Comparison of ENCODE assay signal across 8 cellular contexts in the genomic region with DNA sequence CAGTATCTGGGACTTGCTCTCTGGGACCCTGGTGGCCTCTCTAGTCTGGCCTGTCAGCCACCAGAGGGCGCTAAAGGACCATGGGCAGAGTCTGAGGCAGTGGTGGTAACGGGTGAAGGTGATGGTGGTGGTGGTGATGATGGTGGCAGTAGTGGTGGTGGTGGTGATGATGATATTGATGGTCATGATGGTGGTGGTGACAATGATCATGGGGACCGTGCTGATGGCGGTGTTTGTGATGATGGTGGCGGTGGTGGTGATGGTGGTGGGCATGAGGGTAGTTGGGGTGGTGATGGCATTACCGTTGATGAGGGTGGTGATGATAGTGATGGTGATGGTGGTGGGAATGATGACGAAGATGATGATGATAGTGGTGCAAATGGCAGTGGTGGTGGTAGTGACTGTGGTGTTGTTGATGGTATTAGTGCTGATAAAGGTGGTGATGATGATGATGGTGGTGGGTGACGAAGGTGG. TPM values are rescaled to one million over a fixed set of nuclear protein-coding genes. Genes with fewer than 3 reads are reported as not detected.
DNase-seq lines count a peak whose midpoint lies in the region; ATAC-seq, FAIRE-seq and TF ChIP-seq lines count a peak whose summit lies in the region.

No MANE protein-coding gene starts in this region.

- TF ChIP-seq POLR2A in A549 (IDR thresholded peaks at IDR 0.05; ENCODE audit: low read length) (no peak), suprapubic skin (IDR thresholded peaks at IDR 0.05) (no peak)

- no peak overlapping the region for H2BK12ac ChIP-seq in neuronal stem cell (ENCODE audit: low read length)

- TF ChIP-seq EP300 in A549 (IDR thresholded peaks at IDR 0.05) (no peak), suprapubic skin (IDR thresholded peaks at IDR 0.05) (no peak)

- H3K9ac ChIP-seq in neuronal stem cell (ENCODE audit: low read depth, low read length, poor library complexity): no peak overlapping the region

- H3K4me2 ChIP-seq in A549: no peak overlapping the region
- no peak overlapping the region for H3K4me2 ChIP-seq in neuronal stem cell (ENCODE audit: insufficient read depth, low read length, poor library complexity, severe bottlenecking)

- no peak overlapping the region for H2BK120ac ChIP-seq in neuronal stem cell (ENCODE audit: low read depth, low read length)

- H3K27me3 ChIP-seq in neuronal stem cell (ENCODE audit: control insufficient read depth in 3 of 3, insufficient read depth in 3 of 3, low read depth in 1 of 3, low read length in 3 of 3): peaks cover 0 to 4% (median 0%) of the 10 kb centered on the region in 3 experiments
- H3K27me3 ChIP-seq in suprapubic skin: peaks cover 9% of the 10 kb centered on the region

- H2AK5ac ChIP-seq in neuronal stem cell (ENCODE audit: low read depth, low read length): peak overlapping the region; percentile 68

- H2BK5ac ChIP-seq in neuronal stem cell (ENCODE audit: low read length): no peak overlapping the region

- no peak overlapping the region for H3K23ac ChIP-seq in neuronal stem cell (ENCODE audit: low read depth, low read length, poor library complexity)

- peak overlapping the region; percentile 36 for H3K18ac ChIP-seq in neuronal stem cell (ENCODE audit: low read length)

- no peak overlapping the region for H2BK15ac ChIP-seq in neuronal stem cell (ENCODE audit: low read length)

- H3K4me3 ChIP-seq in A549 (no peak overlapping the region), fibroblast of mammary gland (ENCODE audit: control insufficient read depth, low read depth, low read length) (no peak overlapping the region), neuronal stem cell (ENCODE audit: low read length in 2 of 2) (peak overlapping the region in 1 of 2 donors; percentile 59), suprapubic skin (no peak overlapping the region)

- no peak overlapping the region for H3K27ac ChIP-seq in A549
- H3K27ac ChIP-seq in neuronal stem cell (replicated peaks; ENCODE audit: low read length): no peak overlapping the region
- H3K27ac ChIP-seq in suprapubic skin: no peak overlapping the region

- peak overlapping the region; percentile 17 for H3K14ac ChIP-seq in neuronal stem cell (ENCODE audit: low read length)

- POLR2A ChIA-PET in A549 (lab: Yijun Ruan, JAX): no interaction called here

- no peaks in the 10 kb centered on the region for H3K9me3 ChIP-seq in A549
- peaks cover 0 to 7% of the 10 kb centered on the region in 2 donors for H3K9me3 ChIP-seq in neuronal stem cell (replicated peaks in 1 of 2; ENCODE audit: control insufficient read depth in 2 of 2, insufficient read depth in 1 of 2, low read depth in 1 of 2, low read length in 2 of 2)
- H3K9me3 ChIP-seq in suprapubic skin: no peaks in the 10 kb centered on the region

- H3K4me1 ChIP-seq in A549 (no peaks in the 10 kb centered on the region), neuronal stem cell (ENCODE audit: control insufficient read depth in 2 of 2, insufficient read depth in 1 of 2, low read depth in 1 of 2, low read length in 2 of 2) (no peaks in the 10 kb centered on the region), suprapubic skin (peaks cover 6% of the 10 kb centered on the region)

- CTCF ChIA-PET in A549 (lab: Yijun Ruan, JAX): interaction anchor here (0.7 to 31.0 kb wide), 10 partner anchors 19 to 464 kb away, joined by 3 to 903 read pairs (median 3); partner anchors contain the start of genes C11orf21 and TSPAN32

- no peak overlapping the region for H4K8ac ChIP-seq in neuronal stem cell (ENCODE audit: low read depth, low read length)

- DNase-seq in A549 (ENCODE audit: low read depth in 1 of 2, low spot score in 1 of 2): peak; percentile 56 to 68
- peak; percentile 68 for DNase-seq in GM19240 (ENCODE audit: insufficient read length, low spot score)
- DNase-seq in NOMO-1 (lab: John Stamatoyannopoulos, UW; ENCODE audit: unreplicated experiment in 2 of 2): peak; percentile 44 to 67
- peak; percentile 87 for DNase-seq in activated T-cell treated with anti-CD3 and anti-CD28 coated beads, Interleukin-2, amount 50 U/mL, for 1 hour
- peak; percentile 41 for DNase-seq in fibroblast of mammary gland (ENCODE audit: low read depth)
- DNase-seq in neuronal stem cell (ENCODE audit: low spot score): peak; percentile 67
- DNase-seq in suprapubic skin (ENCODE audit: low spot score in 2 of 2): no peak

- ATAC-seq in A549: peak; percentile 49 to 92; a peak in 3 of 6 replicates
- no peak for ATAC-seq in GM18519 (IDR thresholded peaks at IDR 0.05; ENCODE audit: low FRiP score, unreplicated experiment)

- no peak overlapping the region for H2AFZ ChIP-seq in neuronal stem cell (ENCODE audit: low read length)

- WGBS in A549 (ENCODE audit: missing lambda C conversion rate): 47% methylated on average over 8 of the region's 8 CpGs
- 100% methylated on average over 1 to 3 of the region's 8 CpGs for WGBS in neuronal stem cell (ENCODE audit: extremely low coverage in 2 of 2, insufficient read length in 2 of 2, insufficient replicate concordance in 1 of 2), 2 donors
- 55% methylated on average over 8 of the region's 8 CpGs for WGBS in suprapubic skin

- H3K4ac ChIP-seq in neuronal stem cell (ENCODE audit: low read length): no peak overlapping the region

- TF ChIP-seq CTCF in A549 (IDR thresholded peaks at IDR 0.05) (peak; percentile 62), fibroblast of mammary gland (conservative IDR thresholded peaks at IDR 0.05; ENCODE audit: control insufficient read depth, insufficient read depth, low read depth, low read length) (peak; percentile 71), suprapubic skin (IDR thresholded peaks at IDR 0.05) (peak; percentile 83 to 86)

- H3K79me1 ChIP-seq in neuronal stem cell (ENCODE audit: low read depth, low read length): no peaks in the 10 kb centered on the region

- H3K36me3 ChIP-seq in neuronal stem cell (replicated peaks in 1 of 2; ENCODE audit: control insufficient read depth in 2 of 2, insufficient read depth in 2 of 2, low read length in 2 of 2) (no peaks in the 10 kb centered on the region), suprapubic skin (no peaks in the 10 kb centered on the region)

- TF ChIP-seq RAD21 in A549 (conservative IDR thresholded peaks at IDR 0.05 in 1 of 2, IDR thresholded peaks at IDR 0.05 in 1 of 2): peak; percentile 87 to 95

- FAIRE-seq in A549 (lab: Jason Lieb, UNC): no peak

- peak overlapping the region; percentile 6 for H4K91ac ChIP-seq in neuronal stem cell (ENCODE audit: low read depth, low read length, poor library complexity)

TF ChIP-seq in A549, 52 proteins besides CTCF, POLR2A, EP300 and RAD21:
- TF ChIP-seq PHF8 (IDR thresholded peaks at IDR 0.05; ENCODE audit: borderline replicate concordance, low read depth) (no peak), CEBPB (IDR thresholded peaks at IDR 0.05) (no peak), SMC3 (IDR thresholded peaks at IDR 0.05) (peak; percentile 88), MAX (IDR thresholded peaks at IDR 0.05) (no peak), EHMT2 (IDR thresholded peaks at IDR 0.05; ENCODE audit: low read depth) (no peak)

RNA-seq across cellular contexts. Expression of gene TRPM5, which starts 16.0 kb away (rescaled TPM):
- not detected in 2 replicates for polyA plus RNA-seq in A549 (2011; rRNA removed)
- not detected in 2 replicates for polyA plus RNA-seq in A549 (2012; cell fraction: cytosol; rRNA removed)
- 0.01 TPM in 1 of 2 replicates, not detected in the other for polyA plus RNA-seq in A549 (2012; cell fraction: nucleus; rRNA removed)
- not detected in 3 replicates for polyA plus RNA-seq in A549 (2017; fragmentation: RNase III; extraction: RNeasy Plus Mini Kit Qiagen cat#74134 plus additional on column Dnase treatment)
- polyA minus RNA-seq in A549 (2011; rRNA and poly(A)+ RNA removed): not detected in 2 replicates
- polyA plus RNA-seq in neuronal stem cell (2013, experiment 1 of 2): 0.01 TPM
- polyA plus RNA-seq in neuronal stem cell (2013, experiment 2 of 2): 0.01 TPM
- under 1 TPM in 1 of 4 donors, not detected in 3; 0.29 TPM for total RNA-seq in suprapubic skin

RNA-seq across cellular contexts. Expression of gene KCNQ1, which starts 16.4 kb away (rescaled TPM):
- polyA plus RNA-seq in A549 (2011; rRNA removed) (0.17 and 0.26 TPM in 2 replicates), A549 (2017; fragmentation: RNase III; extraction: RNeasy Plus Mini Kit Qiagen cat#74134 plus additional on column Dnase treatment) (0.12 to 0.14 TPM (median 0.13 TPM) in 3 replicates)
- polyA plus RNA-seq in A549 (2012; cell fraction: cytosol; rRNA removed): 0.05 and 0.14 TPM in 2 replicates
- polyA plus RNA-seq in A549 (2012; cell fraction: nucleus; rRNA removed): 0.09 and 0.49 TPM in 2 replicates
- 0.15 TPM in 1 of 2 replicates, not detected in the other for polyA minus RNA-seq in A549 (2011; rRNA and poly(A)+ RNA removed)
- polyA plus RNA-seq in neuronal stem cell (2013, experiment 1 of 2): 1.2 TPM
- 1.1 TPM for polyA plus RNA-seq in neuronal stem cell (2013, experiment 2 of 2)
- 1 to 10 TPM in 2 of 4 donors, under 1 TPM in 2; 0.89 to 2.2 (median 1.3) TPM for total RNA-seq in suprapubic skin

RNA-seq across cellular contexts. Expression of gene TSSC4, which starts 27.8 kb away (rescaled TPM):
- polyA plus RNA-seq in A549 (2011; rRNA removed) (21.8 and 22.2 TPM in 2 replicates), A549 (2017; fragmentation: RNase III; extraction: RNeasy Plus Mini Kit Qiagen cat#74134 plus additional on column Dnase treatment) (45.1 to 45.8 TPM (median 45.5 TPM) in 3 replicates)
- 52.7 and 64.5 TPM in 2 replicates for polyA plus RNA-seq in A549 (2012; cell fraction: cytosol; rRNA removed)
- polyA plus RNA-seq in A549 (2012; cell fraction: nucleus; rRNA removed): 72.1 and 98.1 TPM in 2 replicates
- polyA minus RNA-seq in A549 (2011; rRNA and poly(A)+ RNA removed): 19.4 and 28.2 TPM in 2 replicates
- polyA plus RNA-seq in neuronal stem cell (2013, experiment 1 of 2): 50.8 TPM
- polyA plus RNA-seq in neuronal stem cell (2013, experiment 2 of 2): 54.1 TPM
- 10 to 100 TPM; 25.7 to 60.9 (median 51.4) TPM for total RNA-seq in suprapubic skin

RNA-seq across cellular contexts. Expression of gene CD81, which starts 51.2 kb away (rescaled TPM):
- polyA plus RNA-seq in A549 (2011; rRNA removed) (125 and 160 TPM in 2 replicates), A549 (2017; fragmentation: RNase III; extraction: RNeasy Plus Mini Kit Qiagen cat#74134 plus additional on column Dnase treatment) (247 to 256 TPM (median 251 TPM) in 3 replicates)
- polyA plus RNA-seq in A549 (2012; cell fraction: cytosol; rRNA removed): 315 and 426 TPM in 2 replicates
- polyA plus RNA-seq in A549 (2012; cell fraction: nucleus; rRNA removed): 579 and 616 TPM in 2 replicates
- polyA minus RNA-seq in A549 (2011; rRNA and poly(A)+ RNA removed): 300 and 345 TPM in 2 replicates
- polyA plus RNA-seq in neuronal stem cell (2013, experiment 1 of 2): 200 TPM
- polyA plus RNA-seq in neuronal stem cell (2013, experiment 2 of 2): 195 TPM
- 100 to 1,000 TPM; 234 to 340 (median 277) TPM for total RNA-seq in suprapubic skin

Comparison
In these comparisons a context has a peak if more than half of its experiments do, and no peak if none do; other contexts are left out.
1. DNase-seq: peak in A549 (2 of 2), GM19240 (single experiment), NOMO-1 (2 of 2), activated T-cell treated with anti-CD3 and anti-CD28 coated beads, Interleukin-2, amount 50 U/mL, for 1 hour (single experiment), fibroblast of mammary gland (single experiment) and neuronal stem cell (single experiment); none in suprapubic skin (0 of 2).
2. Peak in every context shown above with its lines, with median percentiles within 50 percentile points of each other: CTCF ChIP-seq.